In the genomic region with DNA sequence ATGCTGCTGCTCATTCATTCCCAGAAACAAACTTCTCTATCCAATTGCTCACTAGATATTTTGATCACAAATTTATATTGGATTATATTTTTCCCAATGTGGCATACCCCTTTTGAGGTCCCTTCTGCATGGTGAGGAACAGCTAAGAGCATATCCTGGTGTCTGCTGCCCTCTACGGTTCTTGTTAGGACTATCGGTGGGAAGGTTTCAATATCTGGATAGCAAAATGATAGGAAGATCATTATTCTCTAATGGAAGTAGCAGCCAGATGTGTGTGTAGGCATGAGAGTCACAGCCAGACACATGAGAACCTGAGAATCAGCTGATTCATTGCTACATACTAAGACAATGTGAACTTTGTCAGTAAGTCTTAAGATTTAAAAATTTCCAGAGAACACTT, we compare ENCODE assay signal across 9 cellular contexts.
DNase-seq lines count a peak whose midpoint lies in the region; ATAC-seq, FAIRE-seq and TF ChIP-seq lines count a peak whose summit lies in the region.
"Had no signal": no experiment of that assay in that cellular context is flagged by ENCODE, and none has a peak within 500 bp of the region (broad histone marks: within the 10 kb centered on the region; RNA-seq: fewer than 3 reads in every experiment).

No MANE protein-coding gene starts in this region.

- H3K27ac Mint-ChIP-seq in GM23338: no peak overlapping the region
- H3K27ac Mint-ChIP-seq in activated CD8-positive, alpha-beta T cell treated with anti-CD3 and anti-CD28 coated beads for 36 hours: no peak overlapping the region
- H3K27ac Mint-ChIP-seq: activated naive CD8-positive, alpha-beta T cell treated with anti-CD3 and anti-CD28 coated beads, Interleukin-2, amount 50 U/mL, for 24 hours had no signal

- FAIRE-seq in A549 (lab: Jason Lieb, UNC): no peak

- no peak overlapping the region for H3K4me3 ChIP-seq in A549
- no peak overlapping the region for H3K4me3 ChIP-seq in GM23338
- H3K4me3 ChIP-seq in gastrocnemius medialis: no peak overlapping the region

- WGBS in A549 (ENCODE audit: missing lambda C conversion rate): 6% methylated on average over 2 of the region's 2 CpGs

- H2AFZ ChIP-seq in GM23338: no peak overlapping the region; the same call in 1 of the 2 replicates

- TF ChIP-seq POLR2A in A549 (IDR thresholded peaks at IDR 0.05; ENCODE audit: low read length): no peak
- no peak for TF ChIP-seq POLR2A in gastrocnemius medialis (IDR thresholded peaks at IDR 0.05)

- in situ Hi-C loops in gastrocnemius medialis (cut with MboI; ENCODE audit: low sequenced_read_pairs in 4 of 4): no loop called here

- POLR2A ChIA-PET in A549 (lab: Yijun Ruan, JAX): no interaction called here
- POLR2A ChIA-PET in activated CD8-positive, alpha-beta T cell treated with anti-CD3 and anti-CD28 coated beads for 36 hours (lab: Charles Lee): no interaction called here

- peaks cover 7% of the 10 kb centered on the region for H3K4me1 Mint-ChIP-seq in GM23338
- no peaks in the 10 kb centered on the region for H3K4me1 Mint-ChIP-seq in activated CD8-positive, alpha-beta T cell treated with anti-CD3 and anti-CD28 coated beads for 36 hours (ENCODE audit: low read depth)
- H3K4me1 Mint-ChIP-seq: activated naive CD8-positive, alpha-beta T cell treated with anti-CD3 and anti-CD28 coated beads, Interleukin-2, amount 50 U/mL, for 24 hours had no signal

- DNase-seq in A549 (ENCODE audit: low read depth in 1 of 2, low spot score in 1 of 2): peak in 1 of 2 experiments; percentile 30
- DNase-seq in GM23338 (ENCODE audit: low spot score): peak; percentile 72
- peak; percentile 63 for DNase-seq in OCI-M1 (lab: John Stamatoyannopoulos, UW)
- peak; percentile 2 for DNase-seq in fibroblast of the conjunctiva (ENCODE audit: low read depth)
- no peak for DNase-seq in activated CD8-positive, alpha-beta T cell treated with anti-CD3 and anti-CD28 coated beads for 36 hours
- no peak for DNase-seq in gastrocnemius medialis
- DNase-seq: activated naive CD8-positive, alpha-beta T cell treated with anti-CD3 and anti-CD28 coated beads, Interleukin-2, amount 50 U/mL, for 24 hours had no signal

- H3K79me2 ChIP-seq in GM23338 (replicated peaks; ENCODE audit: insufficient read depth): no peaks in the 10 kb centered on the region

- no peaks in the 10 kb centered on the region for H3K9me3 ChIP-seq in A549
- no peaks in the 10 kb centered on the region for H3K9me3 ChIP-seq in gastrocnemius medialis

- no peaks in the 10 kb centered on the region for H3K27me3 ChIP-seq in GM23338 (ENCODE audit: insufficient read depth)
- no peaks in the 10 kb centered on the region for H3K27me3 ChIP-seq in gastrocnemius medialis

- H4K20me1 ChIP-seq in GM23338 (replicated peaks; ENCODE audit: insufficient read depth): no peaks in the 10 kb centered on the region

- CTCF ChIA-PET in A549 (lab: Yijun Ruan, JAX): interaction anchor here (1.2 kb wide), 1 partner anchor 944 kb away, joined by 4 read pairs; no protein-coding TSS in a partner anchor
- CTCF ChIA-PET in activated CD8-positive, alpha-beta T cell treated with anti-CD3 and anti-CD28 coated beads for 36 hours (lab: Charles Lee): no interaction called here

- peak; percentile 38; the same call in 2 of the 3 replicates for TF ChIP-seq CTCF in A549 (IDR thresholded peaks at IDR 0.05)
- TF ChIP-seq CTCF in GM23338 (conservative IDR thresholded peaks at IDR 0.05; ENCODE audit: low read depth in 2 of 2): peak; percentile 89 to 91
- no peak for TF ChIP-seq CTCF in activated CD8-positive, alpha-beta T cell treated with anti-CD3 and anti-CD28 coated beads for 36 hours (IDR thresholded peaks at IDR 0.05)
- TF ChIP-seq CTCF in gastrocnemius medialis (IDR thresholded peaks at IDR 0.05 in 4 of 5, conservative IDR thresholded peaks at IDR 0.05 in 1 of 5): no peak

- intact Hi-C loops in activated CD8-positive, alpha-beta T cell treated with anti-CD3 and anti-CD28 coated beads for 36 hours (cut with micrococcal nuclease): no loop called here
- intact Hi-C loops in gastrocnemius medialis (cut with DNase I; ENCODE audit: low total_unique reads): no loop called here

- H3K9me2 ChIP-seq in GM23338 (ENCODE audit: insufficient read depth): no peaks in the 10 kb centered on the region

- no peak overlapping the region for H3K27ac ChIP-seq in A549
- no peak overlapping the region for H3K27ac ChIP-seq in GM23338 (ENCODE audit: low read depth)
- no peak overlapping the region for H3K27ac ChIP-seq in gastrocnemius medialis

- peak; percentile 62 to 65 for TF ChIP-seq RAD21 in A549 (conservative IDR thresholded peaks at IDR 0.05 in 1 of 2, IDR thresholded peaks at IDR 0.05 in 1 of 2)

- H3F3A ChIP-seq in GM23338 (replicated peaks; ENCODE audit: low read depth): no peaks in the 10 kb centered on the region

- no peak for TF ChIP-seq EP300 in A549 (IDR thresholded peaks at IDR 0.05)

- H3K9me3 Mint-ChIP-seq in GM23338: no peaks in the 10 kb centered on the region
- H3K9me3 Mint-ChIP-seq in activated CD8-positive, alpha-beta T cell treated with anti-CD3 and anti-CD28 coated beads for 36 hours: peaks cover 11% of the 10 kb centered on the region

- no peaks in the 10 kb centered on the region for H3K36me3 ChIP-seq in GM23338 (ENCODE audit: insufficient read depth)
- H3K36me3 ChIP-seq in gastrocnemius medialis: no peaks in the 10 kb centered on the region

- no peaks in the 10 kb centered on the region for H3K36me3 Mint-ChIP-seq in GM23338 (ENCODE audit: low read depth)
- H3K36me3 Mint-ChIP-seq in activated CD8-positive, alpha-beta T cell treated with anti-CD3 and anti-CD28 coated beads for 36 hours (ENCODE audit: low read depth): no peaks in the 10 kb centered on the region

- H3K4me1 ChIP-seq in A549 (0 out of 3 replicates have a peak, but pooled peaks cover 4% of the 10 kb centered on the region), GM23338 (ENCODE audit: insufficient read depth) (no peaks in the 10 kb centered on the region), gastrocnemius medialis (no peaks in the 10 kb centered on the region)

- H3K4me3 Mint-ChIP-seq in GM23338: no peak overlapping the region
- no peak overlapping the region for H3K4me3 Mint-ChIP-seq in activated CD8-positive, alpha-beta T cell treated with anti-CD3 and anti-CD28 coated beads for 36 hours
- H3K4me3 Mint-ChIP-seq: activated naive CD8-positive, alpha-beta T cell treated with anti-CD3 and anti-CD28 coated beads, Interleukin-2, amount 50 U/mL, for 24 hours had no signal

- ATAC-seq in A549 (peak in 1 of 2 experiments; percentile 76; a peak in 3 of 6 replicates), GM23338 (peak; percentile 85), GM18909 (IDR thresholded peaks at IDR 0.05; ENCODE audit: poor library complexity, unreplicated experiment) (no peak), HG02840 (IDR thresholded peaks at IDR 0.05; ENCODE audit: low FRiP score, unreplicated experiment) (no peak), gastrocnemius medialis (no peak)
- no peak for ATAC-seq in activated CD8-positive, alpha-beta T cell treated with anti-CD3 and anti-CD28 coated beads for 36 hours
- ATAC-seq: activated naive CD8-positive, alpha-beta T cell treated with anti-CD3 and anti-CD28 coated beads, Interleukin-2, amount 50 U/mL, for 24 hours had no signal

- peaks cover 2% of the 10 kb centered on the region for H3K27me3 Mint-ChIP-seq in GM23338 (ENCODE audit: insufficient read depth, low read depth, poor library complexity)
- H3K27me3 Mint-ChIP-seq in activated CD8-positive, alpha-beta T cell treated with anti-CD3 and anti-CD28 coated beads for 36 hours: no peaks in the 10 kb centered on the region
- H3K27me3 Mint-ChIP-seq: activated naive CD8-positive, alpha-beta T cell treated with anti-CD3 and anti-CD28 coated beads, Interleukin-2, amount 50 U/mL, for 24 hours had no signal

- H3K4me2 ChIP-seq in A549 (no peak overlapping the region), GM23338 (no peak overlapping the region)

TF ChIP-seq in A549, 52 proteins besides CTCF, POLR2A, EP300 and RAD21:
- TF ChIP-seq ZNF302 (CRISPR knock-in tag; IDR thresholded peaks at IDR 0.05) (no peak), SREBF2 (IDR thresholded peaks at IDR 0.05) (no peak), TFCP2L1 (CRISPR knock-in tag; IDR thresholded peaks at IDR 0.05) (no peak), HDAC2 (IDR thresholded peaks at IDR 0.05) (no peak), RNF2 (IDR thresholded peaks at IDR 0.05; ENCODE audit: borderline replicate concordance, low read depth) (no peak), SMC3 (IDR thresholded peaks at IDR 0.05) (peak; percentile 31; the same call in 1 of the 3 replicates), MAFK (IDR thresholded peaks at IDR 0.05; ENCODE audit: partially characterized antibody) (no peak)
- TF ChIP-seq, protein P1, sequence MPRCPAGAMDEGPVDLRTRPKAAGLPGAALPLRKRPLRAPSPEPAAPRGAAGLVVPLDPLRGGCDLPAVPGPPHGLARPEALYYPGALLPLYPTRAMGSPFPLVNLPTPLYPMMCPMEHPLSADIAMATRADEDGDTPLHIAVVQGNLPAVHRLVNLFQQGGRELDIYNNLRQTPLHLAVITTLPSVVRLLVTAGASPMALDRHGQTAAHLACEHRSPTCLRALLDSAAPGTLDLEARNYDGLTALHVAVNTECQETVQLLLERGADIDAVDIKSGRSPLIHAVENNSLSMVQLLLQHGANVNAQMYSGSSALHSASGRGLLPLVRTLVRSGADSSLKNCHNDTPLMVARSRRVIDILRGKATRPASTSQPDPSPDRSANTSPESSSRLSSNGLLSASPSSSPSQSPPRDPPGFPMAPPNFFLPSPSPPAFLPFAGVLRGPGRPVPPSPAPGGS (IDR thresholded peaks at IDR 0.05): no peak

TF ChIP-seq in GM23338, 12 proteins besides CTCF, POLR2A, EP300 and RAD21 (continues in another document):
- no peak for TF ChIP-seq EZH2phosphoT487 (IDR thresholded peaks at IDR 0.05; ENCODE audit: unreplicated experiment)
- no peak for TF ChIP-seq EZH2 (IDR thresholded peaks at IDR 0.05; ENCODE audit: low read depth, unreplicated experiment)
- TF ChIP-seq ZNF331 (CRISPR knock-in tag; IDR thresholded peaks at IDR 0.05; ENCODE audit: low read depth): no peak

Comparison
In these comparisons a context has a peak if more than half of its experiments do, and no peak if none do; other contexts are left out.
1. DNase-seq: peak in GM23338 (single experiment), OCI-M1 (single experiment) and fibroblast of the conjunctiva (single experiment); none in activated CD8-positive, alpha-beta T cell treated with anti-CD3 and anti-CD28 coated beads for 36 hours (single experiment) and gastrocnemius medialis (0 of 2).
2. CTCF ChIP-seq: peak in A549 (single experiment) and GM23338 (2 of 2); none in activated CD8-positive, alpha-beta T cell treated with anti-CD3 and anti-CD28 coated beads for 36 hours (single experiment) and gastrocnemius medialis (0 of 5).